Comparison of ENCODE assay signal across 1 cellular context in genomic region chr17:30346211-30346831, GRCh38.
TF ChIP-seq lines count a peak whose summit lies in the region.

No MANE protein-coding gene starts in this region.

TF ChIP-seq in IMR-90, 13 proteins besides CTCF, POLR2A, EP300 and RAD21:
- no peak for TF ChIP-seq FOS (IDR thresholded peaks at IDR 0.05; ENCODE audit: low read depth, low read length)
- TF ChIP-seq CEBPB (IDR thresholded peaks at IDR 0.05; ENCODE audit: low read depth, low read length), result peak; percentile 42; the same call in 1 of the 2 replicates
- TF ChIP-seq MAZ (IDR thresholded peaks at IDR 0.05; ENCODE audit: borderline replicate concordance, low read depth, low read length), result no peak
